8 cellular contexts compared by ENCODE assay signal in genomic region chr11:2902784-2903671, GRCh38.
A peak's percentile ranks its signal among the peaks of the same experiment; 100 is the strongest.
DNase-seq lines count a peak whose midpoint lies in the region; ATAC-seq and TF ChIP-seq lines count a peak whose summit lies in the region.

No MANE protein-coding gene starts in this region.

- H3K4me1 ChIP-seq in mucosa of rectum (ENCODE audit: control insufficient read depth in 2 of 2, insufficient read depth in 2 of 2, low read length in 2 of 2), result peaks cover 38 to 42% of the 10 kb centered on the region in 2 donors

- ATAC-seq in HG03095 (IDR thresholded peaks at IDR 0.05; ENCODE audit: unreplicated experiment), result peak; percentile 2

- no peaks in the 10 kb centered on the region for H3K36me3 ChIP-seq in brain microvascular endothelial cell (replicated peaks)
- no peaks in the 10 kb centered on the region for H3K36me3 ChIP-seq in mucosa of rectum (ENCODE audit: control insufficient read depth in 2 of 2, insufficient read depth in 2 of 2, low read length in 2 of 2)

- peak overlapping the region; percentile 77 for H3K4me3 ChIP-seq in AG10803 (ENCODE audit: low read length)
- peak overlapping the region; percentile 64 for H3K4me3 ChIP-seq in brain microvascular endothelial cell (ENCODE audit: low read depth, low read length)
- H3K4me3 ChIP-seq in mucosa of rectum (ENCODE audit: low read length in 2 of 2), result peak overlapping the region; percentile 87 to 96

- DNase-seq in AG10803 (ENCODE audit: low read depth) (no peak), brain microvascular endothelial cell (no peak), HCEC 1CT (no peak), DMS153 treated with DMSO at 0.1 percent for 48 hours (lab: John Stamatoyannopoulos, UW; ENCODE audit: unreplicated experiment) (no peak), Ammon's horn (ENCODE audit: low spot score) (no peak)
- DNase-seq in stimulated activated CD4-positive, alpha-beta T cell treated with anti-CD3 and anti-CD28 coated beads, Interleukin-4, amount 100 ng/mL, for 4 hours, result no peak

- no peak for TF ChIP-seq CTCF in AG10803 (conservative IDR thresholded peaks at IDR 0.05; ENCODE audit: low read length)
- no peak for TF ChIP-seq CTCF in brain microvascular endothelial cell (IDR thresholded peaks at IDR 0.05; ENCODE audit: low read depth, low read length, missing control alignments)

- no peaks in the 10 kb centered on the region for H3K27me3 ChIP-seq in brain microvascular endothelial cell (replicated peaks)
- no peaks in the 10 kb centered on the region for H3K27me3 ChIP-seq in mucosa of rectum (ENCODE audit: control insufficient read depth in 2 of 2, insufficient read depth in 2 of 2, low read length in 2 of 2)

- H3K9me3 ChIP-seq in mucosa of rectum (ENCODE audit: control insufficient read depth in 2 of 2, low read length in 2 of 2), result no peaks in the 10 kb centered on the region

- peak overlapping the region; percentile 95 to 96 for H3K9ac ChIP-seq in mucosa of rectum (ENCODE audit: low read depth in 1 of 2, low read length in 2 of 2)

- in situ Hi-C loops in brain microvascular endothelial cell (cut with HindIII; ENCODE audit: low pct_ligation_motif_present, low sequenced_read_pairs), result no loop called here

- no peak overlapping the region for H3K27ac ChIP-seq in brain microvascular endothelial cell
- H3K27ac ChIP-seq in mucosa of rectum (ENCODE audit: low read depth in 2 of 2, low read length in 2 of 2), result peak overlapping the region; percentile 96 to 97
